1 cellular context compared by ENCODE assay signal in the genomic region with DNA sequence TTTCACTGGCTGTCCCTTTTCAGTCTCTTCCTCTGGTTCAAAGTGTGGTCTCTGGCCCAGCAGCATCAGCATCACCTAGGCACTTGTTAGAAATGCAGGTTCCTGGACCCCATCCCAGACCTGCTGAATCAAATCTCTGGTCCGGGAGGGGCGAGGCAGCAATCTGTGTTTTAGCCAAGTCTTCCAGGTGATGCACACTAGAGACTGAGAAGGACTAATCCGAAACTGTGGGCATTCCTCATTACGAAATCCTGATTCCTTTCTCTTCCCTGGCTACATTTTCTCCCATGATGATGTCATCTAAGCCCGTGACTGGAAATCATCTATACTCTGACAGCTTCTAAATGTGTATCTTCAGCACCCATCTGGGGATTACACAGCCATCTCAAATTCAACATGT.
A peak's percentile ranks its signal among the peaks of the same experiment; 100 is the strongest.
TF ChIP-seq lines count a peak whose summit lies in the region.

No MANE protein-coding gene starts in this region.

TF ChIP-seq in HEK293, 187 proteins besides CTCF, POLR2A, EP300 and RAD21 (continued from another document):
- TF ChIP-seq ZNF112 (tag by site-specific recombination; IDR thresholded peaks at IDR 0.05) (no peak), GLIS1 (tag by site-specific recombination; IDR thresholded peaks at IDR 0.05) (no peak), ZNF16 (tag by site-specific recombination; IDR thresholded peaks at IDR 0.05; ENCODE audit: low read depth) (no peak), ZFP41 (tag by site-specific recombination; IDR thresholded peaks at IDR 0.05; ENCODE audit: borderline replicate concordance) (no peak), ZNF426 (tag by site-specific recombination; IDR thresholded peaks at IDR 0.05) (no peak), ZNF624 (tag by site-specific recombination; IDR thresholded peaks at IDR 0.05) (no peak), ZNF664 (tag by site-specific recombination; IDR thresholded peaks at IDR 0.05) (no peak), ZNF558 (tag by site-specific recombination; IDR thresholded peaks at IDR 0.05) (0 out of 2 replicates have a peak, but pooled peaks have one; percentile 47), ZNF654 (tag by site-specific recombination; IDR thresholded peaks at IDR 0.05; ENCODE audit: low read depth) (no peak), ZFP37 (tag by site-specific recombination; IDR thresholded peaks at IDR 0.05) (no peak), ZNF2 (tag by site-specific recombination; IDR thresholded peaks at IDR 0.05) (no peak), YY1 (tag by site-specific recombination; IDR thresholded peaks at IDR 0.05) (no peak), PRDM1 (tag by site-specific recombination; IDR thresholded peaks at IDR 0.05) (peak; percentile 37; the same call in 1 of the 2 replicates), BCL11A (tag by site-specific recombination; IDR thresholded peaks at IDR 0.05; ENCODE audit: low read depth) (no peak), ZNF211 (tag by site-specific recombination; IDR thresholded peaks at IDR 0.05; ENCODE audit: low read depth) (no peak), ZNF791 (tag by site-specific recombination; IDR thresholded peaks at IDR 0.05) (no peak), ZNF404 (tag by site-specific recombination; IDR thresholded peaks at IDR 0.05) (no peak), TCF7L2 (IDR thresholded peaks at IDR 0.05; ENCODE audit: borderline replicate concordance, low read depth, low read length) (no peak), ZBTB20 (tag by site-specific recombination; IDR thresholded peaks at IDR 0.05) (peak; percentile 87), ZFP3 (tag by site-specific recombination; IDR thresholded peaks at IDR 0.05; ENCODE audit: low read depth) (no peak), ZNF830 (tag by site-specific recombination; IDR thresholded peaks at IDR 0.05; ENCODE audit: low read depth) (no peak), ZNF629 (tag by site-specific recombination; IDR thresholded peaks at IDR 0.05) (peak; percentile 26; the same call in 1 of the 2 replicates)
- TF ChIP-seq, protein P1, sequence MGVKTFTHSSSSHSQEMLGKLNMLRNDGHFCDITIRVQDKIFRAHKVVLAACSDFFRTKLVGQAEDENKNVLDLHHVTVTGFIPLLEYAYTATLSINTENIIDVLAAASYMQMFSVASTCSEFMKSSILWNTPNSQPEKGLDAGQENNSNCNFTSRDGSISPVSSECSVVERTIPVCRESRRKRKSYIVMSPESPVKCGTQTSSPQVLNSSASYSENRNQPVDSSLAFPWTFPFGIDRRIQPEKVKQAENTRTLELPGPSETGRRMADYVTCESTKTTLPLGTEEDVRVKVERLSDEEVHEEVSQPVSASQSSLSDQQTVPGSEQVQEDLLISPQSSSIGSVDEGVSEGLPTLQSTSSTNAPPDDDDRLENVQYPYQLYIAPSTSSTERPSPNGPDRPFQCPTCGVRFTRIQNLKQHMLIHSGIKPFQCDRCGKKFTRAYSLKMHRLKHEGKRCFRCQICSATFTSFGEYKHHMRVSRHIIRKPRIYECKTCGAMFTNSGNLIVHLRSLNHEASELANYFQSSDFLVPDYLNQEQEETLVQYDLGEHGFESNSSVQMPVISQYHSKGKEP (tag by site-specific recombination; IDR thresholded peaks at IDR 0.05), result no peak
- TF ChIP-seq, protein P2, sequence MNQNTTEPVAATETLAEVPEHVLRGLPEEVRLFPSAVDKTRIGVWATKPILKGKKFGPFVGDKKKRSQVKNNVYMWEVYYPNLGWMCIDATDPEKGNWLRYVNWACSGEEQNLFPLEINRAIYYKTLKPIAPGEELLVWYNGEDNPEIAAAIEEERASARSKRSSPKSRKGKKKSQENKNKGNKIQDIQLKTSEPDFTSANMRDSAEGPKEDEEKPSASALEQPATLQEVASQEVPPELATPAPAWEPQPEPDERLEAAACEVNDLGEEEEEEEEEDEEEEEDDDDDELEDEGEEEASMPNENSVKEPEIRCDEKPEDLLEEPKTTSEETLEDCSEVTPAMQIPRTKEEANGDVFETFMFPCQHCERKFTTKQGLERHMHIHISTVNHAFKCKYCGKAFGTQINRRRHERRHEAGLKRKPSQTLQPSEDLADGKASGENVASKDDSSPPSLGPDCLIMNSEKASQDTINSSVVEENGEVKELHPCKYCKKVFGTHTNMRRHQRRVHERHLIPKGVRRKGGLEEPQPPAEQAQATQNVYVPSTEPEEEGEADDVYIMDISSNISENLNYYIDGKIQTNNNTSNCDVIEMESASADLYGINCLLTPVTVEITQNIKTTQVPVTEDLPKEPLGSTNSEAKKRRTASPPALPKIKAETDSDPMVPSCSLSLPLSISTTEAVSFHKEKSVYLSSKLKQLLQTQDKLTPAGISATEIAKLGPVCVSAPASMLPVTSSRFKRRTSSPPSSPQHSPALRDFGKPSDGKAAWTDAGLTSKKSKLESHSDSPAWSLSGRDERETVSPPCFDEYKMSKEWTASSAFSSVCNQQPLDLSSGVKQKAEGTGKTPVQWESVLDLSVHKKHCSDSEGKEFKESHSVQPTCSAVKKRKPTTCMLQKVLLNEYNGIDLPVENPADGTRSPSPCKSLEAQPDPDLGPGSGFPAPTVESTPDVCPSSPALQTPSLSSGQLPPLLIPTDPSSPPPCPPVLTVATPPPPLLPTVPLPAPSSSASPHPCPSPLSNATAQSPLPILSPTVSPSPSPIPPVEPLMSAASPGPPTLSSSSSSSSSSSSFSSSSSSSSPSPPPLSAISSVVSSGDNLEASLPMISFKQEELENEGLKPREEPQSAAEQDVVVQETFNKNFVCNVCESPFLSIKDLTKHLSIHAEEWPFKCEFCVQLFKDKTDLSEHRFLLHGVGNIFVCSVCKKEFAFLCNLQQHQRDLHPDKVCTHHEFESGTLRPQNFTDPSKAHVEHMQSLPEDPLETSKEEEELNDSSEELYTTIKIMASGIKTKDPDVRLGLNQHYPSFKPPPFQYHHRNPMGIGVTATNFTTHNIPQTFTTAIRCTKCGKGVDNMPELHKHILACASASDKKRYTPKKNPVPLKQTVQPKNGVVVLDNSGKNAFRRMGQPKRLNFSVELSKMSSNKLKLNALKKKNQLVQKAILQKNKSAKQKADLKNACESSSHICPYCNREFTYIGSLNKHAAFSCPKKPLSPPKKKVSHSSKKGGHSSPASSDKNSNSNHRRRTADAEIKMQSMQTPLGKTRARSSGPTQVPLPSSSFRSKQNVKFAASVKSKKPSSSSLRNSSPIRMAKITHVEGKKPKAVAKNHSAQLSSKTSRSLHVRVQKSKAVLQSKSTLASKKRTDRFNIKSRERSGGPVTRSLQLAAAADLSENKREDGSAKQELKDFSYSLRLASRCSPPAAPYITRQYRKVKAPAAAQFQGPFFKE (tag by site-specific recombination; IDR thresholded peaks at IDR 0.05; ENCODE audit: borderline replicate concordance), result no peak
- TF ChIP-seq, protein P3, sequence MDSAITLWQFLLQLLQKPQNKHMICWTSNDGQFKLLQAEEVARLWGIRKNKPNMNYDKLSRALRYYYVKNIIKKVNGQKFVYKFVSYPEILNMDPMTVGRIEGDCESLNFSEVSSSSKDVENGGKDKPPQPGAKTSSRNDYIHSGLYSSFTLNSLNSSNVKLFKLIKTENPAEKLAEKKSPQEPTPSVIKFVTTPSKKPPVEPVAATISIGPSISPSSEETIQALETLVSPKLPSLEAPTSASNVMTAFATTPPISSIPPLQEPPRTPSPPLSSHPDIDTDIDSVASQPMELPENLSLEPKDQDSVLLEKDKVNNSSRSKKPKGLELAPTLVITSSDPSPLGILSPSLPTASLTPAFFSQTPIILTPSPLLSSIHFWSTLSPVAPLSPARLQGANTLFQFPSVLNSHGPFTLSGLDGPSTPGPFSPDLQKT (IDR thresholded peaks at IDR 0.05; ENCODE audit: borderline replicate concordance, low read depth, low read length), result no peak
- TF ChIP-seq, protein P4, sequence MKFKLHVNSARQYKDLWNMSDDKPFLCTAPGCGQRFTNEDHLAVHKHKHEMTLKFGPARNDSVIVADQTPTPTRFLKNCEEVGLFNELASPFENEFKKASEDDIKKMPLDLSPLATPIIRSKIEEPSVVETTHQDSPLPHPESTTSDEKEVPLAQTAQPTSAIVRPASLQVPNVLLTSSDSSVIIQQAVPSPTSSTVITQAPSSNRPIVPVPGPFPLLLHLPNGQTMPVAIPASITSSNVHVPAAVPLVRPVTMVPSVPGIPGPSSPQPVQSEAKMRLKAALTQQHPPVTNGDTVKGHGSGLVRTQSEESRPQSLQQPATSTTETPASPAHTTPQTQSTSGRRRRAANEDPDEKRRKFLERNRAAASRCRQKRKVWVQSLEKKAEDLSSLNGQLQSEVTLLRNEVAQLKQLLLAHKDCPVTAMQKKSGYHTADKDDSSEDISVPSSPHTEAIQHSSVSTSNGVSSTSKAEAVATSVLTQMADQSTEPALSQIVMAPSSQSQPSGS (tag by site-specific recombination; IDR thresholded peaks at IDR 0.05; ENCODE audit: low read depth), result peak; percentile 89
- TF ChIP-seq, protein P5, sequence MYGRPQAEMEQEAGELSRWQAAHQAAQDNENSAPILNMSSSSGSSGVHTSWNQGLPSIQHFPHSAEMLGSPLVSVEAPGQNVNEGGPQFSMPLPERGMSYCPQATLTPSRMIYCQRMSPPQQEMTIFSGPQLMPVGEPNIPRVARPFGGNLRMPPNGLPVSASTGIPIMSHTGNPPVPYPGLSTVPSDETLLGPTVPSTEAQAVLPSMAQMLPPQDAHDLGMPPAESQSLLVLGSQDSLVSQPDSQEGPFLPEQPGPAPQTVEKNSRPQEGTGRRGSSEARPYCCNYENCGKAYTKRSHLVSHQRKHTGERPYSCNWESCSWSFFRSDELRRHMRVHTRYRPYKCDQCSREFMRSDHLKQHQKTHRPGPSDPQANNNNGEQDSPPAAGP (tag by site-specific recombination; IDR thresholded peaks at IDR 0.05), result no peak
